ENCODE assay signal across 6 cellular contexts in the genomic region with DNA sequence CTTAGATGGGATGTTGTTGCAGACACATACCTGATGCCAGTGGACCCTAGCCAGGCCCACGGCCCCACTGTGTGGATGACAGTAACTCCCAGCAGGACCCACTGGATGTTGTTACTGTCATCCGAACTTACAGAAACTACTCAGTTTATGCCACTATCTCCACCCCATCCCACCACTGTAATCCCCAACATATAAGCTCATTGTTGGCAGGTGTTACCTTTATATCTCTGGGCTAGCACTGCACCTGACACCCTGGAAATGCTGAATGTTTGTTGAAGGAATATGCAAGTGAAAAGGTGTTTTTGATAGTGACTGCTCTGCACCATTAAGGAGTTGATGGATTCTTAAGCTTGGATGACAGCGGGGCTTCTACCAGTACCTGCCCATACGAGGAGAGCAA.
"Had no signal": no experiment of that assay in that cellular context is flagged by ENCODE, and none has a peak within 500 bp of the region (broad histone marks: within the 10 kb centered on the region; RNA-seq: fewer than 3 reads in every experiment).

No MANE protein-coding gene starts in this region.

- ATAC-seq: HepG2, K562 had no signal

- H3K9me3 Mint-ChIP-seq: IgD-negative memory B cell had no signal

- H3K36me3 Mint-ChIP-seq: IgD-negative memory B cell had no signal

- H3K27ac ChIP-seq: HL-60 had no signal

- DNase-seq: IMR-90, KBM-7 had no signal

- H3K4me3 Mint-ChIP-seq: IgD-negative memory B cell had no signal

- H3K4me3 ChIP-seq: K562 had no signal
